8 cellular contexts compared by ENCODE assay signal in the genomic region with DNA sequence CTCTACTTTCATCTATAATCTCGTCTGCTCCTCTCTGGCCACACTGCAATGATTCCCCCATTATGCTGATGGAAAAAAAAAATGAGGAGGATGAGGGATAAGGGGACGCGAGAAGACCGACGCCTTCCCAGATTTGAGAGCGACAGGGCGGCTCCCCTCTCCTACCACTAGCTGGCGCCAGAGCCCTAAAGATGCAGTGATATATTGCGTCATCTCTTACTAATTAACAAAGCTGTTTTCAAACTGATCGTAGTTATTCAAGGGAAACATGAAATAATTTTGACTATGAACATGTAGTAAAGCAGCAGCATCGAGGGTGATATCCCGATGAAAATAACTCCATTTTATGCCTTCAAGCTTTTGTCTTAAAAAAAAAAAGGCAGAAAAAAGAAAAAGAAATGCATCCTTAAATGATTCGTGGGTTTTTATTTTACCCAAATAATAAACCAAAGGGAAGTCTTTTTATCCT. TPM values are rescaled to one million over a fixed set of nuclear protein-coding genes. Genes with fewer than 3 reads are reported as not detected.
DNase-seq lines count a peak whose midpoint lies in the region; ATAC-seq and TF ChIP-seq lines count a peak whose summit lies in the region.

No MANE protein-coding gene starts in this region.

- no peaks in the 10 kb centered on the region for H3K9me3 ChIP-seq in Panc1 (ENCODE audit: control insufficient read depth, insufficient read depth, low read depth, low read length)

- H3K4me3 Mint-ChIP-seq in nephron progenitor cell, result no peak overlapping the region

- H3K4me3 ChIP-seq in Panc1 (ENCODE audit: low read depth in 2 of 2, low read length in 2 of 2) (peak overlapping the region; percentile 32 to 57), fibroblast of pulmonary artery (replicated peaks; ENCODE audit: low read depth, low read length) (peak overlapping the region; percentile 33)

- peak; percentile 65 for ATAC-seq in GM21528 (IDR thresholded peaks at IDR 0.05; ENCODE audit: low FRiP score, unreplicated experiment)
- ATAC-seq in Panc1, result peak; percentile 76

- in situ Hi-C loops in Panc1 (cut with HindIII; ENCODE audit: low pct_unique_long_range_greater_than_20kb, low sequenced_read_pairs), result no loop called here

- H3K36me3 ChIP-seq in Panc1 (ENCODE audit: control insufficient read depth, insufficient read depth, low read length), result no peaks in the 10 kb centered on the region

- BruUV-seq in Panc1 (replicated peaks; lab: Mats Ljungman, UMichigan), result no TSS peak

- CTCF ChIA-PET in Panc1 (lab: Charles Lee), result interaction anchor here (0.5 to 2.4 kb wide), 13 partner anchors 33 to 951 kb away, joined by 3 to 16 read pairs (median 4); no protein-coding TSS in a partner anchor

- intact Hi-C loops in Panc1 (cut with micrococcal nuclease; ENCODE audit: unreplicated experiment), result loop anchor here (1.0 to 10.0 kb wide), 6 partner anchors 48 to 1037 kb away; partner anchors contain the start of genes HNRNPA3 and HOXD8

- POLR2A ChIA-PET in Panc1 (lab: Charles Lee), result interaction anchor here (0.6 to 1.5 kb wide), 7 partner anchors 12 to 169 kb away, joined by 3 to 11 read pairs (median 4); partner anchors contain the start of gene HNRNPA3

- H3K4me1 ChIP-seq in Panc1 (ENCODE audit: control insufficient read depth, insufficient read depth, low read length), result peaks cover 50% of the 10 kb centered on the region

- H3K27ac Mint-ChIP-seq in nephron progenitor cell, result no peak overlapping the region

- TF ChIP-seq CTCF in Panc1 (IDR thresholded peaks at IDR 0.05) (peak; percentile 100), fibroblast of pulmonary artery (IDR thresholded peaks at IDR 0.05; ENCODE audit: low read length, missing control alignments) (no peak), nephron progenitor cell (IDR thresholded peaks at IDR 0.05) (peak; percentile 100)

- H3K27me3 ChIP-seq in Panc1 (ENCODE audit: control insufficient read depth, insufficient read depth, low read length), result no peaks in the 10 kb centered on the region

- DNase-seq in D341Med (ENCODE audit: low spot score), result peak; percentile 76
- peak; percentile 86 for DNase-seq in LHCN-M2 (ENCODE audit: low read depth)
- peak; percentile 84 for DNase-seq in Panc1 (ENCODE audit: low read depth, low spot score)
- peak; percentile 62 for DNase-seq in activated T-helper 1 cell treated with Interleukin-2 at 50 U/mL for 16 hours (ENCODE audit: low read depth)
- DNase-seq in fibroblast of pulmonary artery (ENCODE audit: low read depth), result peak; percentile 83
- peak; percentile 83 for DNase-seq in nephron progenitor cell
- DNase-seq in stimulated activated naive CD4-positive, alpha-beta T cell treated with Interleukin-2 at 50 U/mL for 16 hours (lab: John Stamatoyannopoulos, UW), result peak; percentile 58

- H3K9me3 Mint-ChIP-seq in nephron progenitor cell, result no peaks in the 10 kb centered on the region

- H3K27ac ChIP-seq in Panc1 (ENCODE audit: low read length), result peak overlapping the region; percentile 99

- H3K27me3 Mint-ChIP-seq in nephron progenitor cell (ENCODE audit: low read depth, poor library complexity), result peaks cover 4% of the 10 kb centered on the region

- no peaks in the 10 kb centered on the region for H3K36me3 Mint-ChIP-seq in nephron progenitor cell (ENCODE audit: low read depth)

- H3K4me1 Mint-ChIP-seq in nephron progenitor cell, result peaks cover 36% of the 10 kb centered on the region

RNA-seq across cellular contexts. Expression of gene HNRNPA3, which starts 48.0 kb away (rescaled TPM):
- total RNA-seq in LHCN-M2 (2014; rRNA removed) (42.4 and 67.6 TPM in 2 replicates), Panc1 (2021; ENCODE audit: unreplicated experiment) (228 TPM)
- 352 TPM for polyA plus RNA-seq in LHCN-M2 (2012)
- polyA plus RNA-seq in Panc1 (2012; ENCODE audit: insufficient read length), result 326 TPM

Comparison
In these comparisons a context has a peak if more than half of its experiments do, and no peak if none do; other contexts are left out.
1. Peak in every context shown above with its lines: DNase-seq, ATAC-seq, H3K4me3 ChIP-seq and H3K27ac ChIP-seq.